Comparison of ENCODE assay signal across 13 cellular contexts in the genomic region with DNA sequence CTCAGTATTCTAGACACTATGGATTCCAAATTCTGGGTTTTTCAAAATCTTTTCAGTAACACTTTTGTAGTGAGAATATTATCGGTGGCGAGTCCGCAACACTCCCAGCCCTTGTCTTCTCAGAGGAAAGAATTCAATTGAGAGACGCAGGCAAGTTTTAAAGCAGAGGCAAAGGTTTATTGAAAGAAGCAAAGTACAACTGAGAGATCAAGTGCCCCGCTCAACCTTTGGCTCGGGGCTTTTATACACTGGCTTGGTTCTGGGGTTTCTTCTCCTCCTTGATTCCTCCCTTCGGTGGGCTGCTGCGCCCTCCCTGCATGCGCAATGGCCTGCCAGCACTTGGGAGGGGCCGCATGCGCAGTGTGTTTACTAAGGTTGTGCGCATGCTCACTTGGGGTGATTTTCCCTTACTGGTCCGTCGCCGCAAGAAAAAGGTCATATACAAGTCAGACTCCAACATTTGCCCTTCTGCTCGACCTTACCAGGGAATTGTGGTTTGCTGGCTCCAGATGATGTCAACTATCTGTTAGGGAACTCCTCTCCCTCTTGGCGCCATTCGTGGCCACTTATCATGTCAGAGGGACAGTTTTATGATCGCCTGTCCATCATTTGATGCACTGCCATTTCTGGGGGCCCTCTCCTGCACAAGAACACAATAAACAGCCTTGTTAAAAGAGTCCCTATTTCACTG. TPM values are rescaled to one million over a fixed set of nuclear protein-coding genes. Genes with fewer than 3 reads are reported as not detected.
DNase-seq lines count a peak whose midpoint lies in the region; ATAC-seq and TF ChIP-seq lines count a peak whose summit lies in the region.
"Had no signal": no experiment of that assay in that cellular context is flagged by ENCODE, and none has a peak within 500 bp of the region (broad histone marks: within the 10 kb centered on the region; RNA-seq: fewer than 3 reads in every experiment).

No MANE protein-coding gene starts in this region.

- peak overlapping the region in 1 of 3 donors; percentile 40 for H3K4me3 ChIP-seq in skeletal muscle tissue (ENCODE audit: low read length in 3 of 3)

- no peak overlapping the region for H3K4me3 Mint-ChIP-seq in WTC11
- H3K4me3 Mint-ChIP-seq: activated naive CD4-positive, alpha-beta T cell treated with anti-CD3 and anti-CD28 coated beads, Interleukin-2, amount 50 U/mL, for 24 hours had no signal

- DNase-seq in GM03348 (ENCODE audit: low spot score) (peak; percentile 45), WTC11 (ENCODE audit: low spot score) (no peak), globus pallidus (ENCODE audit: low spot score) (no peak), NCI-H526 (lab: John Stamatoyannopoulos, UW) (no peak), activated T-cell treated with anti-CD3 and anti-CD28 coated beads for 4 hours (no peak)
- no peak for DNase-seq in activated CD4-positive, alpha-beta T cell treated with anti-CD3 and anti-CD28 coated beads for 48 hours
- DNase-seq: COR-L47, NCI-H524, SW 1271 had no signal

- ATAC-seq in WTC11, result no peak

- TF ChIP-seq CTCF in WTC11 (IDR thresholded peaks at IDR 0.05), result no peak

- H3K9me3 Mint-ChIP-seq in WTC11, result peaks cover under 1% of the 10 kb centered on the region
- H3K9me3 Mint-ChIP-seq: activated naive CD4-positive, alpha-beta T cell treated with anti-CD3 and anti-CD28 coated beads, Interleukin-2, amount 50 U/mL, for 24 hours had no signal

- CTCF ChIA-PET in WTC11 (lab: Charles Lee), result interaction anchor here (0.7 to 8.0 kb wide), 9 partner anchors 11 to 100 kb away, joined by 3 to 329 read pairs (median 6); partner anchors contain the start of gene SNHG17

- peaks cover 56% of the 10 kb centered on the region for H3K4me1 Mint-ChIP-seq in WTC11
- H3K4me1 Mint-ChIP-seq: activated naive CD4-positive, alpha-beta T cell treated with anti-CD3 and anti-CD28 coated beads, Interleukin-2, amount 50 U/mL, for 24 hours had no signal

- H3K9me3 ChIP-seq in skeletal muscle tissue (ENCODE audit: control insufficient read depth in 3 of 3, low read length in 3 of 3), result no peaks in the 10 kb centered on the region

- H3K9ac ChIP-seq in skeletal muscle tissue (ENCODE audit: low read depth in 1 of 3, low read length in 3 of 3), result no peak overlapping the region

- no peaks in the 10 kb centered on the region; the same call in 1 of the 2 replicates for H3K27me3 Mint-ChIP-seq in WTC11 (ENCODE audit: low read depth)

- peaks cover under 1% of the 10 kb centered on the region for H3K36me3 Mint-ChIP-seq in WTC11
- H3K36me3 Mint-ChIP-seq: activated naive CD4-positive, alpha-beta T cell treated with anti-CD3 and anti-CD28 coated beads, Interleukin-2, amount 50 U/mL, for 24 hours had no signal

- POLR2A ChIA-PET in WTC11 (lab: Charles Lee), result no interaction called here

- peak overlapping the region; percentile 20 for H3K27ac ChIP-seq in layer of hippocampus (ENCODE audit: low read depth, low read length)
- peak overlapping the region; percentile 31 for H3K27ac ChIP-seq in skeletal muscle tissue (ENCODE audit: low read depth, low read length)

- H3K27ac Mint-ChIP-seq in WTC11, result peak overlapping the region; percentile 99
- H3K27ac Mint-ChIP-seq: activated naive CD4-positive, alpha-beta T cell treated with anti-CD3 and anti-CD28 coated beads, Interleukin-2, amount 50 U/mL, for 24 hours had no signal

- H3K36me3 ChIP-seq in skeletal muscle tissue (ENCODE audit: control insufficient read depth in 3 of 3, insufficient read depth in 3 of 3, low read length in 3 of 3), result no peaks in the 10 kb centered on the region

- H3K27me3 ChIP-seq in layer of hippocampus (ENCODE audit: control insufficient read depth, insufficient read depth, low read length) (no peaks in the 10 kb centered on the region), skeletal muscle tissue (ENCODE audit: control insufficient read depth in 3 of 3, insufficient read depth in 3 of 3, low read length in 3 of 3) (no peaks in the 10 kb centered on the region)

- H3K4me1 ChIP-seq in skeletal muscle tissue (ENCODE audit: control insufficient read depth in 3 of 3, insufficient read depth in 3 of 3, low read length in 3 of 3), result peaks cover 27 to 38% (median 31%) of the 10 kb centered on the region in 3 donors

TF ChIP-seq in WTC11, 78 proteins besides CTCF, POLR2A, EP300 and RAD21:
- TF ChIP-seq, protein P1, sequence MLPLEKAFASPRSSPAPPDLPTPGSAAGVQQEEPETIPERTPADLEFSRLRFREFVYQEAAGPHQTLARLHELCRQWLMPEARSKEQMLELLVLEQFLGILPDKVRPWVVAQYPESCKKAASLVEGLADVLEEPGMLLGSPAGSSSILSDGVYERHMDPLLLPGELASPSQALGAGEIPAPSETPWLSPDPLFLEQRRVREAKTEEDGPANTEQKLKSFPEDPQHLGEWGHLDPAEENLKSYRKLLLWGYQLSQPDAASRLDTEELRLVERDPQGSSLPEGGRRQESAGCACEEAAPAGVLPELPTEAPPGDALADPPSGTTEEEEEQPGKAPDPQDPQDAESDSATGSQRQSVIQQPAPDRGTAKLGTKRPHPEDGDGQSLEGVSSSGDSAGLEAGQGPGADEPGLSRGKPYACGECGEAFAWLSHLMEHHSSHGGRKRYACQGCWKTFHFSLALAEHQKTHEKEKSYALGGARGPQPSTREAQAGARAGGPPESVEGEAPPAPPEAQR (CRISPR knock-in tag; IDR thresholded peaks at IDR 0.05), result no peak
- TF ChIP-seq GABPB1 (CRISPR knock-in tag; IDR thresholded peaks at IDR 0.05) (peak; percentile 77), SP1 (CRISPR knock-in tag; conservative IDR thresholded peaks at IDR 0.05) (no peak)

RNA-seq across cellular contexts. Expression of gene LBP, which starts 3.0 kb away (rescaled TPM):
- 0.27 to 0.37 TPM (median 0.34 TPM) in 3 replicates for total RNA-seq in WTC11 (2021)
- total RNA-seq in skeletal muscle tissue, result 0.52 TPM
- total RNA-seq: osteocyte had no signal

RNA-seq across cellular contexts. Expression of gene BPI, which starts 39.3 kb away (rescaled TPM):
- total RNA-seq in WTC11 (2021) (not detected in 3 replicates), skeletal muscle tissue (1.0 TPM)
